Comparison of ENCODE assay signal across 20 cellular contexts in genomic region chr11:95739108-95739507, GRCh38. TPM values are rescaled to one million over a fixed set of nuclear protein-coding genes. Genes with fewer than 3 reads are reported as not detected.
DNase-seq lines count a peak whose midpoint lies in the region; ATAC-seq and TF ChIP-seq lines count a peak whose summit lies in the region.
"Had no signal": no experiment of that assay in that cellular context is flagged by ENCODE, and none has a peak within 500 bp of the region (broad histone marks: within the 10 kb centered on the region; RNA-seq: fewer than 3 reads in every experiment).

No MANE protein-coding gene starts in this region.

- H4K20me1 ChIP-seq in SK-N-SH (ENCODE audit: insufficient read depth), result no peaks in the 10 kb centered on the region

- peak; percentile 20; the same call in 1 of the 2 replicates for TF ChIP-seq CTCF in SK-N-SH (IDR thresholded peaks at IDR 0.05)
- peak; percentile 34 for TF ChIP-seq CTCF in NB4 (IDR thresholded peaks at IDR 0.05; ENCODE audit: low read depth, low read length)
- peak; percentile 25 for TF ChIP-seq CTCF in choroid plexus epithelial cell (conservative IDR thresholded peaks at IDR 0.05; ENCODE audit: low read depth, low read length)
- TF ChIP-seq CTCF in type B pancreatic cell (conservative IDR thresholded peaks at IDR 0.05), result peak; percentile 43

- no peak for ATAC-seq in SK-N-SH treated with all-trans-retinoic acid at 6 μM for 48 hours
- ATAC-seq: lower lobe of right lung; stimulated activated naive CD8-positive, alpha-beta T cell treated with anti-CD3 and anti-CD28 coated beads, Interleukin-15, amount 100 ng/mL, for 72 hours; T-helper 17 cell had no signal

- no peak overlapping the region for H3K27ac Mint-ChIP-seq in type B pancreatic cell
- H3K27ac Mint-ChIP-seq: activated naive CD4-positive, alpha-beta T cell treated with anti-CD3 and anti-CD28 coated beads for 36 hours; CD4-positive, alpha-beta memory T cell; dendritic cell treated with granulocyte-macrophage colony-stimulating factor and Interleukin-4, amounts not matched to agents 40 ng/mL and 50 ng/mL, for 4 days; immature natural killer cell; stimulated activated naive CD8-positive, alpha-beta T cell treated with anti-CD3 and anti-CD28 coated beads, Interleukin-15, amount 100 ng/mL, for 72 hours; T-helper 17 cell had no signal

- H3K36me3 Mint-ChIP-seq in type B pancreatic cell, result no peaks in the 10 kb centered on the region
- H3K36me3 Mint-ChIP-seq: CD4-positive, alpha-beta memory T cell; immature natural killer cell; naive B cell had no signal

- H3K9me2 ChIP-seq in SK-N-SH, result no peaks in the 10 kb centered on the region

- CTCF ChIA-PET in SK-N-SH (lab: Yijun Ruan, JAX), result interaction anchor here (0.6 to 3.4 kb wide), 10 partner anchors 9 to 670 kb away, joined by 3 to 11 read pairs (median 3); no protein-coding TSS in a partner anchor

- no peaks in the 10 kb centered on the region for H3K79me2 ChIP-seq in SK-N-SH (ENCODE audit: insufficient read depth)

- H3K4me1 ChIP-seq in SK-N-SH (ENCODE audit: control insufficient read depth in 1 of 2, insufficient read depth in 2 of 2, low read depth in 1 of 2, low read length in 1 of 2), result peaks cover 0 to 3% of the 10 kb centered on the region in 2 experiments; a peak in 1 of 4 replicates
- H3K4me1 ChIP-seq: lower lobe of right lung had no signal

- DNase-seq in SK-N-SH (no peak), NB4 (ENCODE audit: low read depth) (no peak), choroid plexus epithelial cell (ENCODE audit: low read depth) (no peak), type B pancreatic cell (ENCODE audit: extremely low spot score, unreplicated experiment) (no peak), SHP77 (lab: John Stamatoyannopoulos, UW) (no peak), cerebellar cortex (ENCODE audit: low spot score) (no peak)
- DNase-seq in activated CD4-positive, alpha-beta T cell treated with anti-CD3 and anti-CD28 coated beads, Interleukin-2, amount 50 U/mL, for 48 hours, result no peak
- DNase-seq: activated naive CD4-positive, alpha-beta T cell treated with anti-CD3 and anti-CD28 coated beads for 36 hours; CD4-positive, alpha-beta memory T cell; immature natural killer cell; lower lobe of right lung; naive B cell; NCI-H1105; NCI-H2171; stimulated activated CD4-positive, alpha-beta T cell treated with anti-CD3 and anti-CD28 coated beads, Interleukin-12 subunit alpha, Interleukin-12 subunit beta, amount 100 ng/mL, for 4 hours; stimulated activated naive CD8-positive, alpha-beta T cell treated with anti-CD3 and anti-CD28 coated beads, Interleukin-15, amount 100 ng/mL, for 72 hours; T-helper 17 cell had no signal

- TF ChIP-seq POLR2A in NB4 (IDR thresholded peaks at IDR 0.05; ENCODE audit: extremely low read depth, insufficient read length), result no peak

- no peaks in the 10 kb centered on the region for H3K27me3 Mint-ChIP-seq in type B pancreatic cell
- H3K27me3 Mint-ChIP-seq: CD4-positive, alpha-beta memory T cell; naive B cell had no signal

- no peaks in the 10 kb centered on the region for H3K36me3 ChIP-seq in SK-N-SH (replicated peaks in 1 of 2; ENCODE audit: control insufficient read depth in 1 of 2, insufficient read depth in 2 of 2, low read length in 1 of 2)
- H3K36me3 ChIP-seq: lower lobe of right lung had no signal

- peaks cover 16% of the 10 kb centered on the region for H3K4me1 Mint-ChIP-seq in type B pancreatic cell (ENCODE audit: unreplicated experiment)
- H3K4me1 Mint-ChIP-seq: immature natural killer cell had no signal

- H3K9me3 ChIP-seq in SK-N-SH, result no peaks in the 10 kb centered on the region
- H3K9me3 ChIP-seq: lower lobe of right lung had no signal

- H3K4me2 ChIP-seq in SK-N-SH, result no peak overlapping the region

- WGBS in SK-N-SH (ENCODE audit: low lambda C conversion rate), result 11% methylated on average over 1 of the region's 1 CpG

- H3K9ac ChIP-seq in SK-N-SH, result no peak overlapping the region

- H3K9me3 Mint-ChIP-seq in type B pancreatic cell, result no peaks in the 10 kb centered on the region
- H3K9me3 Mint-ChIP-seq: activated naive CD4-positive, alpha-beta T cell treated with anti-CD3 and anti-CD28 coated beads for 36 hours; dendritic cell treated with granulocyte-macrophage colony-stimulating factor and Interleukin-4, amounts not matched to agents 40 ng/mL and 50 ng/mL, for 4 days; naive B cell; stimulated activated naive CD8-positive, alpha-beta T cell treated with anti-CD3 and anti-CD28 coated beads, Interleukin-15, amount 100 ng/mL, for 72 hours had no signal

- no peak overlapping the region for H2AFZ ChIP-seq in SK-N-SH (ENCODE audit: low read depth)

- no peak overlapping the region for H3K4me3 Mint-ChIP-seq in type B pancreatic cell
- H3K4me3 Mint-ChIP-seq: activated naive CD4-positive, alpha-beta T cell treated with anti-CD3 and anti-CD28 coated beads for 36 hours; CD4-positive, alpha-beta memory T cell; dendritic cell treated with granulocyte-macrophage colony-stimulating factor and Interleukin-4, amounts not matched to agents 40 ng/mL and 50 ng/mL, for 4 days; immature natural killer cell; naive B cell; stimulated activated naive CD8-positive, alpha-beta T cell treated with anti-CD3 and anti-CD28 coated beads, Interleukin-15, amount 100 ng/mL, for 72 hours; T-helper 17 cell had no signal

- H3F3A ChIP-seq in SK-N-SH (replicated peaks; ENCODE audit: insufficient read depth), result no peaks in the 10 kb centered on the region

- TF ChIP-seq EP300 in SK-N-SH (IDR thresholded peaks at IDR 0.05; ENCODE audit: borderline replicate concordance in 1 of 2, low read depth in 1 of 2, low read length in 1 of 2), result no peak

- no peak overlapping the region for H3K4me3 ChIP-seq in SK-N-SH (ENCODE audit: low read depth in 2 of 2, low read length in 1 of 2)
- H3K4me3 ChIP-seq in NB4 (ENCODE audit: low read depth, low read length), result no peak overlapping the region
- H3K4me3 ChIP-seq in choroid plexus epithelial cell (ENCODE audit: low read depth, low read length), result no peak overlapping the region
- H3K4me3 ChIP-seq: lower lobe of right lung had no signal

- H3K27me3 ChIP-seq in SK-N-SH (ENCODE audit: insufficient read depth), result 0 out of 2 replicates have a peak, but pooled peaks cover 9% of the 10 kb centered on the region

- H3K27ac ChIP-seq in SK-N-SH (ENCODE audit: low read depth in 2 of 2, low read length in 1 of 2), result no peak overlapping the region
- H3K27ac ChIP-seq: epithelial cell of prostate, lower lobe of right lung had no signal

- no peak for TF ChIP-seq RAD21 in SK-N-SH (IDR thresholded peaks at IDR 0.05; ENCODE audit: low read length)

- POLR2A ChIA-PET in SK-N-SH (lab: Yijun Ruan, JAX), result no interaction called here

TF ChIP-seq in SK-N-SH, 30 proteins besides CTCF, POLR2A, EP300 and RAD21 (continues in another document):
- no peak for TF ChIP-seq MAX (IDR thresholded peaks at IDR 0.05; ENCODE audit: low read depth)
- no peak for TF ChIP-seq FOXM1 (IDR thresholded peaks at IDR 0.05; ENCODE audit: low read depth)
- TF ChIP-seq, protein P1, sequence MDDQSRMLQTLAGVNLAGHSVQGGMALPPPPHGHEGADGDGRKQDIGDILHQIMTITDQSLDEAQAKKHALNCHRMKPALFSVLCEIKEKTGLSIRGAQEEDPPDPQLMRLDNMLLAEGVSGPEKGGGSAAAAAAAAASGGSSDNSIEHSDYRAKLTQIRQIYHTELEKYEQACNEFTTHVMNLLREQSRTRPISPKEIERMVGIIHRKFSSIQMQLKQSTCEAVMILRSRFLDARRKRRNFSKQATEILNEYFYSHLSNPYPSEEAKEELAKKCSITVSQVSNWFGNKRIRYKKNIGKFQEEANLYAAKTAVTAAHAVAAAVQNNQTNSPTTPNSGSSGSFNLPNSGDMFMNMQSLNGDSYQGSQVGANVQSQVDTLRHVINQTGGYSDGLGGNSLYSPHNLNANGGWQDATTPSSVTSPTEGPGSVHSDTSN (IDR thresholded peaks at IDR 0.05), result no peak
- no peak for TF ChIP-seq MXI1 (IDR thresholded peaks at IDR 0.05; ENCODE audit: low read depth, low read length)
- TF ChIP-seq TCF12 (IDR thresholded peaks at IDR 0.05), result no peak
- no peak for TF ChIP-seq TAF1 (IDR thresholded peaks at IDR 0.05; ENCODE audit: borderline replicate concordance, low read depth, low read length)
- no peak for TF ChIP-seq JUND (IDR thresholded peaks at IDR 0.05)

TF ChIP-seq in SK-N-SH treated with all-trans-retinoic acid at 6 μM for 48 hours, 23 proteins besides CTCF, POLR2A, EP300 and RAD21 (continues in another document):
- TF ChIP-seq POU6F1 (CRISPR knock-in tag; IDR thresholded peaks at IDR 0.05; ENCODE audit: borderline replicate concordance, low read depth) (no peak), ZNF565 (CRISPR knock-in tag; conservative IDR thresholded peaks at IDR 0.05; ENCODE audit: low read depth) (no peak), ARNTL (CRISPR knock-in tag; IDR thresholded peaks at IDR 0.05; ENCODE audit: borderline replicate concordance, low read depth) (no peak)

RNA-seq across cellular contexts. Expression of gene FAM76B, which starts 50.5 kb away (rescaled TPM):
- 15.4 and 23.2 TPM in 2 replicates for polyA plus RNA-seq in SK-N-SH (2012; rRNA removed)
- polyA plus RNA-seq in SK-N-SH (2012; cell fraction: cytosol; rRNA removed), result 10.6 and 10.7 TPM in 2 replicates
- 62.1 and 78.6 TPM in 2 replicates for polyA plus RNA-seq in SK-N-SH (2012; cell fraction: nucleus; rRNA removed)
- total RNA-seq in type B pancreatic cell (ENCODE audit: low replicate concordance), result 17.1 and 30.7 TPM in 2 replicates

RNA-seq across cellular contexts. Expression of gene CEP57, which starts 51.2 kb away (rescaled TPM):
- 12.2 and 16.0 TPM in 2 replicates for polyA plus RNA-seq in SK-N-SH (2012; rRNA removed)
- polyA plus RNA-seq in SK-N-SH (2012; cell fraction: cytosol; rRNA removed), result 15.7 and 16.7 TPM in 2 replicates
- polyA plus RNA-seq in SK-N-SH (2012; cell fraction: nucleus; rRNA removed), result 14.1 and 26.0 TPM in 2 replicates
- 42.6 and 61.3 TPM in 2 replicates for total RNA-seq in type B pancreatic cell (ENCODE audit: low replicate concordance)
